ENCODE assay signal across 32 cellular contexts in genomic region chr5:78679905-78680304, GRCh38.
"Had no signal": no experiment of that assay in that cellular context is flagged by ENCODE, and none has a peak within 500 bp of the region (broad histone marks: within the 10 kb centered on the region; RNA-seq: fewer than 3 reads in every experiment).

No MANE protein-coding gene starts in this region.

- H3K27ac Mint-ChIP-seq: activated B cell treated with CpG ODN at 0.5 μM for 24 hours; activated CD8-positive, alpha-beta T cell treated with anti-CD3 and anti-CD28 coated beads for 36 hours; activated naive CD4-positive, alpha-beta T cell treated with anti-CD3 and anti-CD28 coated beads, Interleukin-2, amount 10 ng/mL, durations not matched to agents 7 days and 5 days; activated naive CD4-positive, alpha-beta T cell treated with anti-CD3 and anti-CD28 coated beads, Interleukin-2, amount 50 U/mL, for 72 hours; activated naive CD8-positive, alpha-beta T cell treated with anti-CD3 and anti-CD28 coated beads, Interleukin-2, amount 10 ng/mL, durations not matched to agents 7 days and 5 days; activated T-helper 1 cell treated with anti-CD3 and anti-CD28 coated beads, Interleukin-12 subunit alpha, Interleukin-12 subunit beta, Interleukin-2, Interleukin-4 antibody, amounts not matched to agents 30 ng/mL and 10 ng/mL and 1 ng/mL, durations not matched to agents 14 hours and 24 hours and 36 hours; activated T-helper 2 cell treated with anti-CD3 and anti-CD28 coated beads, Interferon-gamma antibody, Interleukin-2, Interleukin-4, amounts not matched to agents 10 μg/mL and 5 μg/mL and 100 μg/mL, durations not matched to agents 14 hours and 24 hours and 36 hours; brain; dendritic cell treated with granulocyte-macrophage colony-stimulating factor and Interleukin-4, amounts not matched to agents 40 ng/mL and 50 ng/mL, for 4 days; endodermal cell had no signal

- H3K36me3 ChIP-seq: ascending aorta, breast epithelium, cardiac muscle cell, esophagus muscularis mucosa had no signal

- DNase-seq: activated B cell treated with CpG ODN at 0.5 μM for 24 hours; activated CD4-positive, alpha-beta T cell treated with anti-CD3 and anti-CD28 coated beads for 48 hours; activated CD4-positive, alpha-beta T cell treated with anti-CD3 and anti-CD28 coated beads, Interleukin-2, amount 50 U/mL, for 1 hour; activated CD4-positive, alpha-beta T cell treated with anti-CD3 and anti-CD28 coated beads, Interleukin-2, amount 50 U/mL, for 48 hours; activated CD8-positive, alpha-beta memory T cell treated with anti-CD3 and anti-CD28 coated beads for 24 hours; activated CD8-positive, alpha-beta T cell treated with anti-CD3 and anti-CD28 coated beads for 36 hours; activated effector memory CD4-positive, alpha-beta T cell treated with anti-CD3 and anti-CD28 coated beads, Interleukin-2, amount 50 U/mL, for 16 hours; activated naive CD4-positive, alpha-beta T cell treated with anti-CD3 and anti-CD28 coated beads, Interleukin-2, amount 10 ng/mL, durations not matched to agents 7 days and 5 days; activated naive CD8-positive, alpha-beta T cell treated with anti-CD3 and anti-CD28 coated beads, Interleukin-2, amount 10 ng/mL, durations not matched to agents 7 days and 5 days; activated T-cell treated with anti-CD3 and anti-CD28 coated beads, Interleukin-2, amount 50 U/mL, for 1 hour; activated T-cell treated with anti-CD3 and anti-CD28 coated beads, Interleukin-2, amount 50 U/mL, for 48 hours; central memory CD4-positive, alpha-beta T cell; cerebellar nuclear complex; dorsolateral prefrontal cortex; effector memory CD4-positive, alpha-beta T cell; endodermal cell; erythroblast; foreskin keratinocyte; head of caudate nucleus; T-helper 2 cell had no signal

- H3K36me3 Mint-ChIP-seq: activated naive CD4-positive, alpha-beta T cell treated with anti-CD3 and anti-CD28 coated beads, Interleukin-2, amount 10 ng/mL, durations not matched to agents 7 days and 5 days; activated naive CD8-positive, alpha-beta T cell treated with anti-CD3 and anti-CD28 coated beads, Interleukin-2, amount 10 ng/mL, durations not matched to agents 7 days and 5 days; brain had no signal

- H3K4me3 ChIP-seq: ascending aorta, breast epithelium, cardiac muscle cell, coronary artery, dorsolateral prefrontal cortex, esophagus muscularis mucosa had no signal

- H3K27ac ChIP-seq: ascending aorta, breast epithelium, cardiac muscle cell, coronary artery, dorsolateral prefrontal cortex, esophagus muscularis mucosa, foreskin keratinocyte, VCaP had no signal

- H3K4me1 Mint-ChIP-seq: activated B cell treated with CpG ODN at 0.5 μM for 24 hours; activated naive CD4-positive, alpha-beta T cell treated with anti-CD3 and anti-CD28 coated beads, Interleukin-2, amount 10 ng/mL, durations not matched to agents 7 days and 5 days; activated naive CD8-positive, alpha-beta T cell treated with anti-CD3 and anti-CD28 coated beads, Interleukin-2, amount 10 ng/mL, durations not matched to agents 7 days and 5 days had no signal

- H3K4me3 Mint-ChIP-seq: activated B cell treated with CpG ODN at 0.5 μM for 24 hours; activated CD8-positive, alpha-beta T cell treated with anti-CD3 and anti-CD28 coated beads for 36 hours; activated naive CD4-positive, alpha-beta T cell treated with anti-CD3 and anti-CD28 coated beads, Interleukin-2, amount 10 ng/mL, durations not matched to agents 7 days and 5 days; activated naive CD8-positive, alpha-beta T cell treated with anti-CD3 and anti-CD28 coated beads, Interleukin-2, amount 10 ng/mL, durations not matched to agents 7 days and 5 days; activated T-helper 1 cell treated with anti-CD3 and anti-CD28 coated beads, Interleukin-12 subunit alpha, Interleukin-12 subunit beta, Interleukin-2, Interleukin-4 antibody, amounts not matched to agents 30 ng/mL and 10 ng/mL and 1 ng/mL, durations not matched to agents 14 hours and 24 hours and 36 hours; brain; dendritic cell treated with granulocyte-macrophage colony-stimulating factor and Interleukin-4, amounts not matched to agents 40 ng/mL and 50 ng/mL, for 4 days; endodermal cell had no signal

- H3K9me3 Mint-ChIP-seq: activated B cell treated with CpG ODN at 0.5 μM for 24 hours; activated CD8-positive, alpha-beta T cell treated with anti-CD3 and anti-CD28 coated beads for 36 hours; activated naive CD4-positive, alpha-beta T cell treated with anti-CD3 and anti-CD28 coated beads, Interleukin-2, amount 10 ng/mL, durations not matched to agents 7 days and 5 days; activated naive CD4-positive, alpha-beta T cell treated with anti-CD3 and anti-CD28 coated beads, Interleukin-2, amount 50 U/mL, for 72 hours; activated T-helper 1 cell treated with anti-CD3 and anti-CD28 coated beads, Interleukin-12 subunit alpha, Interleukin-12 subunit beta, Interleukin-2, Interleukin-4 antibody, amounts not matched to agents 30 ng/mL and 10 ng/mL and 1 ng/mL, durations not matched to agents 14 hours and 24 hours and 36 hours; activated T-helper 2 cell treated with anti-CD3 and anti-CD28 coated beads, Interferon-gamma antibody, Interleukin-2, Interleukin-4, amounts not matched to agents 10 μg/mL and 5 μg/mL and 100 μg/mL, durations not matched to agents 14 hours and 24 hours and 36 hours; dendritic cell treated with granulocyte-macrophage colony-stimulating factor and Interleukin-4, amounts not matched to agents 40 ng/mL and 50 ng/mL, for 4 days had no signal

- H3K27me3 Mint-ChIP-seq: activated B cell treated with CpG ODN at 0.5 μM for 24 hours; brain; dendritic cell treated with granulocyte-macrophage colony-stimulating factor and Interleukin-4, amounts not matched to agents 40 ng/mL and 50 ng/mL, for 4 days had no signal

- H3K27me3 ChIP-seq: ascending aorta, breast epithelium, cardiac muscle cell, dorsolateral prefrontal cortex, esophagus muscularis mucosa, foreskin keratinocyte had no signal

- ATAC-seq: activated CD4-positive, CD25-positive, alpha-beta regulatory T cell treated with anti-CD3 and anti-CD28 coated beads, Interleukin-2, amount 50 U/mL, for 24 hours; activated CD8-positive, alpha-beta T cell treated with anti-CD3 and anti-CD28 coated beads for 36 hours; activated naive CD4-positive, alpha-beta T cell treated with anti-CD3 and anti-CD28 coated beads, Interleukin-2, amount 50 U/mL, for 72 hours; foreskin keratinocyte had no signal

- H3K4me1 ChIP-seq: breast epithelium, foreskin keratinocyte had no signal

- H3K9me3 ChIP-seq: ascending aorta, breast epithelium, esophagus muscularis mucosa had no signal
